ENCODE assay signal across 1 cellular context in genomic region chr19:38210458-38210987, GRCh38.
TF ChIP-seq lines count a peak whose summit lies in the region.

No MANE protein-coding gene starts in this region.

TF ChIP-seq in IMR-90, 13 proteins besides CTCF, POLR2A, EP300 and RAD21:
- TF ChIP-seq, protein P1, sequence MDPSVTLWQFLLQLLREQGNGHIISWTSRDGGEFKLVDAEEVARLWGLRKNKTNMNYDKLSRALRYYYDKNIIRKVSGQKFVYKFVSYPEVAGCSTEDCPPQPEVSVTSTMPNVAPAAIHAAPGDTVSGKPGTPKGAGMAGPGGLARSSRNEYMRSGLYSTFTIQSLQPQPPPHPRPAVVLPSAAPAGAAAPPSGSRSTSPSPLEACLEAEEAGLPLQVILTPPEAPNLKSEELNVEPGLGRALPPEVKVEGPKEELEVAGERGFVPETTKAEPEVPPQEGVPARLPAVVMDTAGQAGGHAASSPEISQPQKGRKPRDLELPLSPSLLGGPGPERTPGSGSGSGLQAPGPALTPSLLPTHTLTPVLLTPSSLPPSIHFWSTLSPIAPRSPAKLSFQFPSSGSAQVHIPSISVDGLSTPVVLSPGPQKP (IDR thresholded peaks at IDR 0.05; ENCODE audit: borderline replicate concordance, low read depth, low read length) = no peak
- TF ChIP-seq MAFK (IDR thresholded peaks at IDR 0.05; ENCODE audit: low read depth, low read length) (no peak), NFE2L2 (IDR thresholded peaks at IDR 0.05; ENCODE audit: low read depth, low read length) (no peak)
TF ChIP-seq in IMR-90: peak in this region for 0.
